ENCODE assay signal across 13 cellular contexts in the genomic region with DNA sequence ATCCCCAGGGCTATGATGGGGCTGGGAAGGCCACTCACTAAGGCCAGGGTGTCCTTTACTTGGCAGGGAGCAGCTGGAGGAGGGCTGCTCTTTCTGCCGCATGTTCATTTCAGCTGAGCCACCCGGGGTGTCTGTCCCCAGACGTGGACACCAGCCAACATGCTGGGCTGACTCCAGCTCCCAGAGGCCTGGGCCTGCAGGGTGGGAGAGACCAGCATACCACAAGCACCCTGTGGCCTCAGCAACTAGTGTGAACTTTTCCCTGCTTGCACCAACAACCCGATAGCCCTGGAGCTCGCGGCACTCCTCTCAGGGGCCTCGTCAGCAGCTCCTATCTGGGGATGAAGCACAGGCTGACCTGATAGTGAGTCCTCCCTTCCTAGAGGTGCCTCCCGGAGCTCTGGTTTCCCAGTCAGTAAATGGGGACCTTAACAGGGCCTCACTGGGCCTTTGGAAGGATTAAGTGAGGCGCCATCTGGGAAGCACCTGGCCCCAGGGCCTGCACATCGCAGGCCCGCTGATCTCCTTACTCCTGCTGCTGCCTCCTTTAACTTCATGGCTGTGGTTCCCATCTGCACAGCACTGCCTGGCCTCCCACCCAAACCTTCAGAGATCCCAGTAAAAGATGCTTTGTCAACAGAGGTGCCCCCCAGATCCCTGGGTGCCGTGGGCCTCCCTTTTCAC.
DNase-seq lines count a peak whose midpoint lies in the region; ATAC-seq and TF ChIP-seq lines count a peak whose summit lies in the region.
"Had no signal": no experiment of that assay in that cellular context is flagged by ENCODE, and none has a peak within 500 bp of the region (broad histone marks: within the 10 kb centered on the region; RNA-seq: fewer than 3 reads in every experiment).

No MANE protein-coding gene starts in this region.

- 70 to 83% methylated on average over 1 to 8 of the region's 12 CpGs for WGBS in body of pancreas, 2 donors
- WGBS in endodermal cell (ENCODE audit: insufficient coverage in 1 of 2, insufficient read length in 1 of 2), 2 experiments: 88 to 95% methylated on average over 10 to 12 of the region's 12 CpGs

- H3K4me3 Mint-ChIP-seq in activated naive CD4-positive, alpha-beta T cell treated with anti-CD3 and anti-CD28 coated beads, Interleukin-2, amount 10 ng/mL, durations not matched to agents 7 days and 5 days: no peak overlapping the region
- no peak overlapping the region for H3K4me3 Mint-ChIP-seq in endodermal cell
- H3K4me3 Mint-ChIP-seq: activated naive CD8-positive, alpha-beta T cell; T-cell had no signal

- peak; percentile 34 for ATAC-seq in body of pancreas
- ATAC-seq: PC-3, T-cell had no signal

- TF ChIP-seq POLR2A in body of pancreas (IDR thresholded peaks at IDR 0.05): no peak

- no peaks in the 10 kb centered on the region for H3K9me3 Mint-ChIP-seq in activated naive CD4-positive, alpha-beta T cell treated with anti-CD3 and anti-CD28 coated beads, Interleukin-2, amount 10 ng/mL, durations not matched to agents 7 days and 5 days
- H3K9me3 Mint-ChIP-seq in endodermal cell: no peaks in the 10 kb centered on the region
- H3K9me3 Mint-ChIP-seq: T-cell had no signal

- H3K4me1 Mint-ChIP-seq in activated naive CD4-positive, alpha-beta T cell treated with anti-CD3 and anti-CD28 coated beads, Interleukin-2, amount 10 ng/mL, durations not matched to agents 7 days and 5 days: no peaks in the 10 kb centered on the region
- H3K4me1 Mint-ChIP-seq in endodermal cell: peaks cover 5% of the 10 kb centered on the region
- H3K4me1 Mint-ChIP-seq: T-cell had no signal

- intact Hi-C loops in body of pancreas (cut with DNase I): no loop called here

- H3K36me3 ChIP-seq in body of pancreas (replicated peaks in 1 of 2; ENCODE audit: insufficient read depth in 1 of 2, low read depth in 2 of 2): no peaks in the 10 kb centered on the region
- H3K36me3 ChIP-seq in endodermal cell (ENCODE audit: control insufficient read depth, insufficient read depth, low read length): no peaks in the 10 kb centered on the region

- H3K27ac ChIP-seq in body of pancreas (peak overlapping the region in 2 of 4 donors; percentile 15 to 31), layer of hippocampus (ENCODE audit: low read depth, low read length) (peak overlapping the region; percentile 23), endodermal cell (ENCODE audit: low read depth, low read length) (no peak overlapping the region)

- CTCF ChIA-PET in activated naive CD4-positive, alpha-beta T cell treated with anti-CD3 and anti-CD28 coated beads, Interleukin-2, amount 10 ng/mL, durations not matched to agents 7 days and 5 days (lab: Charles Lee): no interaction called here

- DNase-seq in NCI-H524 (lab: John Stamatoyannopoulos, UW) (peak; percentile 81 to 93), body of pancreas (peak; percentile 16 to 53 (median 30)), superior temporal gyrus (ENCODE audit: extremely low spot score) (peak; percentile 15), NCI-H446 treated with DMSO at 0.1 percent for 48 hours (lab: John Stamatoyannopoulos, UW) (no peak), endodermal cell (no peak)
- DNase-seq in activated naive CD4-positive, alpha-beta T cell treated with anti-CD3 and anti-CD28 coated beads, Interleukin-2, amount 10 ng/mL, durations not matched to agents 7 days and 5 days: no peak
- DNase-seq: activated CD4-positive, CD25-positive, alpha-beta regulatory T cell; EL; PC-3; stimulated activated CD4-positive, alpha-beta T cell treated with anti-CD3 and anti-CD28 coated beads, Interleukin-15, amount 100 ng/mL, for 24 hours; T-cell had no signal

- H3K4me1 ChIP-seq in body of pancreas (peaks cover 13% of the 10 kb centered on the region), endodermal cell (ENCODE audit: control insufficient read depth, insufficient read depth, low read length) (peaks cover 10% of the 10 kb centered on the region)

- H3K27ac Mint-ChIP-seq in activated naive CD4-positive, alpha-beta T cell treated with anti-CD3 and anti-CD28 coated beads, Interleukin-2, amount 10 ng/mL, durations not matched to agents 7 days and 5 days: no peak overlapping the region
- no peak overlapping the region for H3K27ac Mint-ChIP-seq in endodermal cell
- H3K27ac Mint-ChIP-seq: activated naive CD8-positive, alpha-beta T cell; T-cell had no signal

- no peaks in the 10 kb centered on the region for H3K9me3 ChIP-seq in body of pancreas
- H3K9me3 ChIP-seq in endodermal cell (ENCODE audit: control insufficient read depth, low read length): no peaks in the 10 kb centered on the region

- TF ChIP-seq CTCF in body of pancreas (IDR thresholded peaks at IDR 0.05) (no peak), endodermal cell (conservative IDR thresholded peaks at IDR 0.05) (no peak)

- no peak overlapping the region for H3K4me3 ChIP-seq in body of pancreas
- no peak overlapping the region for H3K4me3 ChIP-seq in endodermal cell (ENCODE audit: low read length)

- H3K36me3 Mint-ChIP-seq in activated naive CD4-positive, alpha-beta T cell treated with anti-CD3 and anti-CD28 coated beads, Interleukin-2, amount 10 ng/mL, durations not matched to agents 7 days and 5 days: no peaks in the 10 kb centered on the region
- H3K36me3 Mint-ChIP-seq in endodermal cell (ENCODE audit: low read depth): no peaks in the 10 kb centered on the region
- H3K36me3 Mint-ChIP-seq: activated naive CD8-positive, alpha-beta T cell; T-cell had no signal

- no peak overlapping the region for H3K9ac ChIP-seq in endodermal cell (ENCODE audit: extremely low read depth, low read length, poor library complexity, severe bottlenecking)

- H3K27me3 ChIP-seq in body of pancreas (no peaks in the 10 kb centered on the region), layer of hippocampus (ENCODE audit: control insufficient read depth, insufficient read depth, low read length) (no peaks in the 10 kb centered on the region), endodermal cell (ENCODE audit: control insufficient read depth, insufficient read depth, low read length, poor library complexity, severe bottlenecking) (no peaks in the 10 kb centered on the region)

- H3K27me3 Mint-ChIP-seq in activated naive CD4-positive, alpha-beta T cell treated with anti-CD3 and anti-CD28 coated beads, Interleukin-2, amount 10 ng/mL, durations not matched to agents 7 days and 5 days: no peaks in the 10 kb centered on the region
- no peaks in the 10 kb centered on the region for H3K27me3 Mint-ChIP-seq in endodermal cell (ENCODE audit: insufficient read depth)

Comparison
In these comparisons a context has a peak if more than half of its experiments do, and no peak if none do; other contexts are left out.
1. DNase-seq: peak in NCI-H524 (2 of 2), body of pancreas (4 of 4) and superior temporal gyrus (single experiment); none in activated naive CD4-positive, alpha-beta T cell treated with anti-CD3 and anti-CD28 coated beads, Interleukin-2, amount 10 ng/mL, durations not matched to agents 7 days and 5 days (single experiment), NCI-H446 treated with DMSO at 0.1 percent for 48 hours (single experiment) and endodermal cell (single experiment).